Comparison of ENCODE assay signal across 27 cellular contexts in the genomic region with DNA sequence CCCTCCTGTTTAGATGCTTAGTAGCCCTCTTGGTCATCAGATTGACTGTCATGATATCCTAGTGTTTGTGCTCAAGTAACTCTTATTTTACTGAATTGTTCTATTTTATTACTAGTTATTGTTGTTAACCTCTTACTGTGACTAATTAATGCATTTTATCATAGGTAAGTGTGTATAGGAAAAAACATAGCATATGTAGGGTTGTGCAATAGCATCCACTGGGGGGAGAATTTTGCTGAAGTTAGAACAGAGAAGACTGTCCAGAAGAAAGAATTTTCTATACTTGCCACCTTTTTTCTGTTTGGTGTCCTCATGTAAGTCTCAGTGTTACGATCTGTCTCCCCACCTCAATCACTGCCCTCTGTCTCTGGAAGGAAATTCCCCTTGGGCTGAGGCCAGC.
"Had no signal": no experiment of that assay in that cellular context is flagged by ENCODE, and none has a peak within 500 bp of the region (broad histone marks: within the 10 kb centered on the region; RNA-seq: fewer than 3 reads in every experiment).

No MANE protein-coding gene starts in this region.

- H3K27ac ChIP-seq: VCaP had no signal

- H3K4me3 Mint-ChIP-seq: activated CD4-positive, alpha-beta memory T cell treated with anti-CD3 and anti-CD28 coated beads, Interleukin-2, amount 10 ng/mL, durations not matched to agents 7 days and 5 days; activated CD4-positive, alpha-beta T cell treated with anti-CD3 and anti-CD28 coated beads for 36 hours; activated naive CD4-positive, alpha-beta T cell treated with anti-CD3 and anti-CD28 coated beads for 36 hours; activated naive CD8-positive, alpha-beta T cell; activated T-helper 17 cell treated with anti-CD3 and anti-CD28 coated beads, Interleukin-2, amount 50 U/mL, for 72 hours; brain; central memory CD8-positive, alpha-beta T cell; T-helper 17 cell had no signal

- H3K9me3 Mint-ChIP-seq: activated CD4-positive, alpha-beta memory T cell treated with anti-CD3 and anti-CD28 coated beads, Interleukin-2, amount 10 ng/mL, durations not matched to agents 7 days and 5 days; activated naive CD4-positive, alpha-beta T cell treated with anti-CD3 and anti-CD28 coated beads for 36 hours; activated T-helper 17 cell treated with anti-CD3 and anti-CD28 coated beads, Interleukin-2, amount 50 U/mL, for 72 hours; brain; central memory CD8-positive, alpha-beta T cell had no signal

- H3K36me3 Mint-ChIP-seq: activated naive CD8-positive, alpha-beta T cell; brain had no signal

- DNase-seq: activated CD4-positive, alpha-beta memory T cell treated with anti-CD3 and anti-CD28 coated beads, Interleukin-2, amount 10 ng/mL, durations not matched to agents 7 days and 5 days; activated CD4-positive, alpha-beta T cell treated with anti-CD3 and anti-CD28 coated beads for 36 hours; activated CD4-positive, alpha-beta T cell treated with anti-CD3 and anti-CD28 coated beads, Interleukin-2, amount 50 U/mL, for 1 hour; activated gamma-delta T cell; activated naive CD4-positive, alpha-beta T cell treated with anti-CD3 and anti-CD28 coated beads for 36 hours; activated T-cell treated with anti-CD3 and anti-CD28 coated beads for 4 hours; activated T-cell treated with anti-CD3 and anti-CD28 coated beads, Interleukin-2, amount 50 U/mL, for 48 hours; amygdala; NCI-H1092; NCI-H1417 treated with DMSO at 0.1 percent for 48 hours; NCI-H1694; NCI-H2029; NCI-H2107; NCI-H2171 treated with DMSO at 0.1 percent for 48 hours; NCI-H226; NCI-H526; NCI-H82; NK-92 treated with Interleukin-12 subunit alpha and Interleukin-12 subunit beta, amount 100 ng/mL, for 24 hours; PC-3; SHP77; T-helper 17 cell; T1000 had no signal

- H3K4me1 Mint-ChIP-seq: activated CD4-positive, alpha-beta memory T cell treated with anti-CD3 and anti-CD28 coated beads, Interleukin-2, amount 10 ng/mL, durations not matched to agents 7 days and 5 days; activated T-helper 17 cell treated with anti-CD3 and anti-CD28 coated beads, Interleukin-2, amount 50 U/mL, for 72 hours; brain had no signal

- H3K27ac Mint-ChIP-seq: activated CD4-positive, alpha-beta memory T cell treated with anti-CD3 and anti-CD28 coated beads, Interleukin-2, amount 10 ng/mL, durations not matched to agents 7 days and 5 days; activated CD4-positive, alpha-beta T cell treated with anti-CD3 and anti-CD28 coated beads for 36 hours; activated naive CD4-positive, alpha-beta T cell treated with anti-CD3 and anti-CD28 coated beads for 36 hours; activated naive CD8-positive, alpha-beta T cell; activated T-helper 17 cell treated with anti-CD3 and anti-CD28 coated beads, Interleukin-2, amount 50 U/mL, for 72 hours; brain; T-helper 17 cell had no signal

- ATAC-seq: activated CD4-positive, alpha-beta T cell treated with anti-CD3 and anti-CD28 coated beads for 36 hours; activated T-helper 17 cell treated with anti-CD3 and anti-CD28 coated beads, Interleukin-2, amount 50 U/mL, for 72 hours; PC-3; T-helper 17 cell had no signal
